ENCODE assay signal across 11 cellular contexts in the genomic region with DNA sequence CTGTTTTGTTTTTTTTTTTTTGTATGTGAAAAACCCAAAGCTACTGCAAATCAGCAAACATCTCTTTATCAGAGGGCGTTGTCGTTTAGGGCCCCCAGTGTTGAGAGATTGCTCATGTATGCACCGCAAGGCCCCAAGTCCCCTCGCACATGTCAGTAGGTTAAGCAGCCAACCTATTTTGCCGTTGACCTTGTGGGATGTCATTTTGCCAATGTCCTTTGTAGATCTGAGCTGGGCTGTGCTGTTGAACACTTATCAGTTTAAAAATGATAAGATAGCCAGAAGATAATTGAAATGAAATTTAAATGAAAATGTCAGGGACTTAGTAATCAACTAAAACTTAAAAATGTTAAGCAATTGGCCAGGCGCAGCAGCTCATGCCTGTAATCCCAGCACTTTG. TPM values are rescaled to one million over a fixed set of nuclear protein-coding genes. Genes with fewer than 3 reads are reported as not detected.
DNase-seq lines count a peak whose midpoint lies in the region; TF ChIP-seq lines count a peak whose summit lies in the region.
"Had no signal": no experiment of that assay in that cellular context is flagged by ENCODE, and none has a peak within 500 bp of the region (broad histone marks: within the 10 kb centered on the region; RNA-seq: fewer than 3 reads in every experiment).

No MANE protein-coding gene starts in this region.

- TF ChIP-seq POLR2A in adrenal gland (IDR thresholded peaks at IDR 0.05) = no peak

- H3K36me3 ChIP-seq in adrenal gland (replicated peaks in 1 of 2) = no peaks in the 10 kb centered on the region
- no peaks in the 10 kb centered on the region for H3K36me3 ChIP-seq in neutrophil

- peaks cover 10 to 29% of the 10 kb centered on the region in 2 donors for H3K36me3 Mint-ChIP-seq in CD14-positive monocyte

- TF ChIP-seq CTCF in CD14-positive monocyte (IDR thresholded peaks at IDR 0.05) (no peak), adrenal gland (IDR thresholded peaks at IDR 0.05) (no peak), neutrophil (IDR thresholded peaks at IDR 0.05) (no peak)

- peaks cover 0 to 2% (median 1%) of the 10 kb centered on the region in 3 donors for H3K27me3 Mint-ChIP-seq in CD14-positive monocyte (ENCODE audit: low read depth in 3 of 3)
- H3K27me3 Mint-ChIP-seq: CD4-positive, CD25-positive, alpha-beta regulatory T cell had no signal

- WGBS in adrenal gland, 4 donors = 39 to 54% (median 47%) methylated on average over 6 of the region's 6 CpGs

- peaks cover 18 to 27% of the 10 kb centered on the region in 2 donors for H3K4me1 ChIP-seq in adrenal gland (replicated peaks in 1 of 2)
- H3K4me1 ChIP-seq in neutrophil (ENCODE audit: control insufficient read depth in 1 of 2, insufficient read depth in 1 of 2, low read depth in 1 of 2, low read length in 1 of 2) = peaks cover 61 to 67% of the 10 kb centered on the region in 2 experiments

- no peaks in the 10 kb centered on the region for H3K27me3 ChIP-seq in adrenal gland
- no peaks in the 10 kb centered on the region for H3K27me3 ChIP-seq in neutrophil

- DNase-seq in CD14-positive monocyte (ENCODE audit: low spot score) = no peak
- DNase-seq in Jurkat, Clone E6-1 (ENCODE audit: low read depth, low spot score) = peak; percentile 33
- DNase-seq in adrenal gland = peak in 6 of 7 donors; percentile 33 to 62 (median 51)
- DNase-seq in activated naive CD4-positive, alpha-beta T cell treated with Interleukin-2 at 50 U/mL for 16 hours = no peak
- no peak for DNase-seq in NCI-H1436 treated with DMSO at 0.1 percent for 48 hours (lab: John Stamatoyannopoulos, UW)
- no peak for DNase-seq in DMS114 treated with DMSO at 0.1 percent for 48 hours (lab: John Stamatoyannopoulos, UW; ENCODE audit: unreplicated experiment)
- DNase-seq: CD4-positive, CD25-positive, alpha-beta regulatory T cell; HCEC 1CT; HFFc6 had no signal

- peak overlapping the region in 6 of 7 donors; percentile 14 to 96 (median 81) for H3K27ac Mint-ChIP-seq in CD14-positive monocyte
- H3K27ac Mint-ChIP-seq: HFFc6 had no signal

- intact Hi-C loops in CD14-positive monocyte (cut with micrococcal nuclease) (loop anchor here in 1 of 2 donors (5.0 kb wide), 1 partner anchor 40 kb away; no protein-coding TSS in a partner anchor), adrenal gland (cut with DNase I) (no loop called here)

- H3K9me3 ChIP-seq in adrenal gland (replicated peaks in 1 of 3) (no peaks in the 10 kb centered on the region), neutrophil (no peaks in the 10 kb centered on the region)
- H3K9me3 ChIP-seq: A549 had no signal

- H3K4me3 ChIP-seq in Jurkat, Clone E6-1 (ENCODE audit: low read length) = no peak overlapping the region
- H3K4me3 ChIP-seq in adrenal gland (no peak overlapping the region), neutrophil (ENCODE audit: low read depth in 1 of 2, low read length in 1 of 2) (no peak overlapping the region)
- H3K4me3 ChIP-seq: A549 had no signal

- H3K4me1 Mint-ChIP-seq in CD14-positive monocyte = peaks cover 79% of the 10 kb centered on the region

- H3K9me3 Mint-ChIP-seq in CD14-positive monocyte = peaks cover 0 to 2% (median 0%) of the 10 kb centered on the region in 7 donors
- H3K9me3 Mint-ChIP-seq: CD4-positive, CD25-positive, alpha-beta regulatory T cell; HFFc6 had no signal

- H3K27ac ChIP-seq in adrenal gland (peak overlapping the region in 4 of 5 donors; percentile 11 to 81 (median 63)), neutrophil (peak overlapping the region; percentile 95)
- H3K27ac ChIP-seq: A549 had no signal

- H3K4me3 Mint-ChIP-seq in CD14-positive monocyte = no peak overlapping the region
- H3K4me3 Mint-ChIP-seq: HFFc6 had no signal

RNA-seq across cellular contexts. Expression of a gene that starts 26.2 kb away (rescaled TPM):
- polyA plus RNA-seq in CD14-positive monocyte = 10 to 100 TPM; 15.5 to 19.2 TPM
- polyA plus RNA-seq in Jurkat, Clone E6-1 (2012; ENCODE audit: insufficient read depth, insufficient read length) = 4.5 TPM
- total RNA-seq in adrenal gland = 10 to 100 TPM in 4 of 8 donors, 1 to 10 TPM in 4; 7.3 to 49.6 (median 12.7) TPM
- 10 to 100 TPM in 1 of 3 donors, 1 to 10 TPM in 2; 2.1 to 22.9 (median 3.1) TPM for polyA plus RNA-seq in adrenal gland

RNA-seq across cellular contexts. Expression of a gene that starts 26.5 kb away (rescaled TPM):
- polyA plus RNA-seq in CD14-positive monocyte = 10 to 100 TPM; 12.3 to 14.0 TPM
- polyA plus RNA-seq in Jurkat, Clone E6-1 (2012; ENCODE audit: insufficient read depth, insufficient read length) = not detected
- total RNA-seq in adrenal gland = 10 to 100 TPM in 1 of 8 donors, 1 to 10 TPM in 6, under 1 TPM in 1; 0.84 to 83.0 (median 2.5) TPM
- 10 to 100 TPM in 1 of 3 donors, 1 to 10 TPM in 1, under 1 TPM in 1; 0.47 to 59.7 (median 1.1) TPM for polyA plus RNA-seq in adrenal gland

Comparison
In these comparisons a context has a peak if more than half of its experiments do, and no peak if none do; other contexts are left out.
1. DNase-seq: peak in Jurkat, Clone E6-1 (single experiment) and adrenal gland (6 of 7); none in CD14-positive monocyte (single experiment), activated naive CD4-positive, alpha-beta T cell treated with Interleukin-2 at 50 U/mL for 16 hours (single experiment), NCI-H1436 treated with DMSO at 0.1 percent for 48 hours (single experiment) and DMS114 treated with DMSO at 0.1 percent for 48 hours (single experiment).